In the genomic region with DNA sequence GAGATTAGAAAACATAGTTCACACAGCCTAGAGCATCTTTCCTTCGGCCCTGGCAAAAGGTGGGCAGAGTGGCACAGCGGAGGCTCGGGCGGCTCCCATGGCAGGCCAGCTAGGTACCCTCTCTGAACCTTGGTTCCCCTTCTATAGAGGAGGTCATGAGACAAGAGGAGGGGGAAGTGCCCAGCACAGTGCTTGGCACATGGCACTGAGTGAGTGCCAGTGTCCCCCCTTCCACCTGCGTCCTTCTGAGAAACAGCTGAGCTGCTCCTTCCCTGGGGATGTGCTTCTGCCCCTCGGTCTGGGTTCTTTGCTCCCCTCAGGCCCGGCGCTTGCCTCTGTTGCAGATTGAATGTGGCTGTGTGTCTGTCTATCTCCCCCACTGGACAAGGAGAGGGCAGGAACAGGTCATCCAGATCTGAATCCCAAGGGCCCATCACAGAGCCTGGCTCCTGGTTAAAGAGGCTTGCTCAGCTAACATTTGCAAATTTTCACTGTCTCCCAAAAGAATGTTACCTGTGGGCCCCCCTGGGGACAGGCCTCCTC, we compare ENCODE assay signal across 1 cellular context.
TF ChIP-seq lines count a peak whose summit lies in the region.

No MANE protein-coding gene starts in this region.

TF ChIP-seq in GM23338, 12 proteins besides CTCF, POLR2A, EP300 and RAD21 (continued from another document):
- TF ChIP-seq ZNF462 (CRISPR knock-in tag; IDR thresholded peaks at IDR 0.05), result no peak
- TF ChIP-seq JUNB (IDR thresholded peaks at IDR 0.05; ENCODE audit: unreplicated experiment), result no peak
TF ChIP-seq in GM23338: peak in this region for 0.
